ENCODE assay signal across 8 cellular contexts in genomic region chr17:2030779-2031163, GRCh38. TPM values are rescaled to one million over a fixed set of nuclear protein-coding genes. Genes with fewer than 3 reads are reported as not detected.
DNase-seq lines count a peak whose midpoint lies in the region; ATAC-seq, FAIRE-seq and TF ChIP-seq lines count a peak whose summit lies in the region.

No MANE protein-coding gene starts in this region.

- POLR2A ChIA-PET in A549 (lab: Yijun Ruan, JAX), result interaction anchor here (0.6 to 1.1 kb wide), 2 partner anchors 10 to 251 kb away, joined by 3 read pairs; no protein-coding TSS in a partner anchor

- TF ChIP-seq EP300 in A549 (IDR thresholded peaks at IDR 0.05), result no peak
- TF ChIP-seq EP300 in gastroesophageal sphincter (IDR thresholded peaks at IDR 0.05), result no peak

- peak overlapping the region; percentile 80 for H3K4me3 ChIP-seq in A549
- H3K4me3 ChIP-seq in gastroesophageal sphincter, result peak overlapping the region; percentile 88 to 98
- peak overlapping the region; percentile 87 to 100 (median 94) for H3K4me3 ChIP-seq in skin epidermis

- H3K27me3 ChIP-seq in gastroesophageal sphincter, result peaks cover 39% of the 10 kb centered on the region

- H3K27ac ChIP-seq in A549 (peak overlapping the region; percentile 8 to 90; a peak in 4 of 6 replicates), gastroesophageal sphincter (peak overlapping the region in 3 of 4 donors; percentile 72 to 84 (median 82)), skin epidermis (peak overlapping the region in 16 of 21 experiments; percentile 26 to 90 (median 78))

- H3K4me2 ChIP-seq in A549, result peak overlapping the region; percentile 83

- 23% methylated on average over 10 of the region's 10 CpGs for WGBS in A549 (ENCODE audit: missing lambda C conversion rate)
- WGBS in gastroesophageal sphincter (ENCODE audit: low coverage in 1 of 2), 2 donors, result 0 to 40% methylated on average over 1 to 3 of the region's 10 CpGs

- H3K36me3 ChIP-seq in gastroesophageal sphincter, result peaks cover 0 to 22% of the 10 kb centered on the region in 2 donors

- DNase-seq in A549 (ENCODE audit: low read depth in 1 of 2, low spot score in 1 of 2) (peak in 1 of 2 experiments; percentile 92), cortex of kidney (lab: John Stamatoyannopoulos, UW) (no peak), NCI-H2196 treated with DMSO at 0.1 percent for 48 hours (lab: John Stamatoyannopoulos, UW; ENCODE audit: unreplicated experiment) (no peak)
- peak; percentile 49 for DNase-seq in activated CD4-positive, CD25-positive, alpha-beta regulatory T cell treated with anti-CD3 and anti-CD28 coated beads, Interleukin-2, amount 50 U/mL, for 72 hours

- CTCF ChIA-PET in A549 (lab: Yijun Ruan, JAX), result interaction anchor here (0.5 to 17.0 kb wide), 11 partner anchors 11 to 332 kb away, joined by 3 to 420 read pairs (median 6); partner anchors contain the start of genes HIC1 and OVCA2

- no peaks in the 10 kb centered on the region for H3K9me3 ChIP-seq in A549
- H3K9me3 ChIP-seq in gastroesophageal sphincter, result no peaks in the 10 kb centered on the region

- ATAC-seq in A549 (no peak; a peak in 3 of 6 replicates), GM21526 (IDR thresholded peaks at IDR 0.05; ENCODE audit: low FRiP score, unreplicated experiment) (peak; percentile 8), gastroesophageal sphincter (no peak), GM19463 (IDR thresholded peaks at IDR 0.05; ENCODE audit: unreplicated experiment) (no peak)

- TF ChIP-seq CTCF in A549 (IDR thresholded peaks at IDR 0.05) (peak; percentile 52; the same call in 2 of the 3 replicates), gastroesophageal sphincter (IDR thresholded peaks at IDR 0.05) (peak in 3 of 4 experiments; percentile 28 to 49 (median 37))

- peak; percentile 53 to 80; a peak in 2 of 5 replicates for TF ChIP-seq RAD21 in A549 (conservative IDR thresholded peaks at IDR 0.05 in 1 of 2, IDR thresholded peaks at IDR 0.05 in 1 of 2)

- FAIRE-seq in A549 (lab: Jason Lieb, UNC), result no peak

- peaks cover 21% of the 10 kb centered on the region for H3K4me1 ChIP-seq in A549
- H3K4me1 ChIP-seq in gastroesophageal sphincter, result peaks cover 0 to 51% (median 15%) of the 10 kb centered on the region in 3 donors

- TF ChIP-seq POLR2A in A549 (IDR thresholded peaks at IDR 0.05; ENCODE audit: low read length) (no peak), gastroesophageal sphincter (IDR thresholded peaks at IDR 0.05) (no peak)

TF ChIP-seq in A549, 52 proteins besides CTCF, POLR2A, EP300 and RAD21:
- TF ChIP-seq HES2 (IDR thresholded peaks at IDR 0.05) (no peak), FOSB (CRISPR knock-in tag; IDR thresholded peaks at IDR 0.05) (no peak), NR3C1 (IDR thresholded peaks at IDR 0.05) (no peak), E2F6 (IDR thresholded peaks at IDR 0.05; ENCODE audit: borderline replicate concordance, low read depth) (0 out of 2 replicates have a peak, but pooled peaks have one; percentile 24), CEBPB (IDR thresholded peaks at IDR 0.05) (no peak), SMC3 (IDR thresholded peaks at IDR 0.05) (peak; percentile 28; the same call in 1 of the 3 replicates), CBX2 (IDR thresholded peaks at IDR 0.05; ENCODE audit: borderline replicate concordance, low read depth) (no peak)
- TF ChIP-seq, protein P1, sequence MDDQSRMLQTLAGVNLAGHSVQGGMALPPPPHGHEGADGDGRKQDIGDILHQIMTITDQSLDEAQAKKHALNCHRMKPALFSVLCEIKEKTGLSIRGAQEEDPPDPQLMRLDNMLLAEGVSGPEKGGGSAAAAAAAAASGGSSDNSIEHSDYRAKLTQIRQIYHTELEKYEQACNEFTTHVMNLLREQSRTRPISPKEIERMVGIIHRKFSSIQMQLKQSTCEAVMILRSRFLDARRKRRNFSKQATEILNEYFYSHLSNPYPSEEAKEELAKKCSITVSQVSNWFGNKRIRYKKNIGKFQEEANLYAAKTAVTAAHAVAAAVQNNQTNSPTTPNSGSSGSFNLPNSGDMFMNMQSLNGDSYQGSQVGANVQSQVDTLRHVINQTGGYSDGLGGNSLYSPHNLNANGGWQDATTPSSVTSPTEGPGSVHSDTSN (IDR thresholded peaks at IDR 0.05), result 0 out of 2 replicates have a peak, but pooled peaks have one; percentile 23

RNA-seq across cellular contexts. Expression of gene DPH1, which starts 0.8 kb away (rescaled TPM):
- polyA plus RNA-seq in A549 (2011; rRNA removed) (25.5 and 33.0 TPM in 2 replicates), A549 (2017; fragmentation: RNase III; extraction: RNeasy Plus Mini Kit Qiagen cat#74134 plus additional on column Dnase treatment) (33.6 to 42.4 TPM (median 34.4 TPM) in 3 replicates)
- polyA plus RNA-seq in A549 (2012; cell fraction: cytosol; rRNA removed), result 44.9 and 53.6 TPM in 2 replicates
- 178 and 193 TPM in 2 replicates for polyA plus RNA-seq in A549 (2012; cell fraction: nucleus; rRNA removed)
- 52.9 and 61.5 TPM in 2 replicates for polyA minus RNA-seq in A549 (2011; rRNA and poly(A)+ RNA removed)
- 10 to 100 TPM; 29.9 to 35.6 (median 34.0) TPM for total RNA-seq in gastroesophageal sphincter

RNA-seq across cellular contexts. Expression of gene RTN4RL1, which starts 5.6 kb away (rescaled TPM):
- polyA plus RNA-seq in A549 (2011; rRNA removed) (0.39 and 0.46 TPM in 2 replicates), A549 (2017; fragmentation: RNase III; extraction: RNeasy Plus Mini Kit Qiagen cat#74134 plus additional on column Dnase treatment) (1.4 to 1.8 TPM (median 1.5 TPM) in 3 replicates)
- 0.96 and 1.8 TPM in 2 replicates for polyA plus RNA-seq in A549 (2012; cell fraction: cytosol; rRNA removed)
- 1.8 and 2.1 TPM in 2 replicates for polyA plus RNA-seq in A549 (2012; cell fraction: nucleus; rRNA removed)
- 0.44 and 0.45 TPM in 2 replicates for polyA minus RNA-seq in A549 (2011; rRNA and poly(A)+ RNA removed)
- total RNA-seq in gastroesophageal sphincter, result under 1 TPM in 3 of 4 donors, not detected in 1; 0.58 to 0.81 (median 0.72) TPM

RNA-seq across cellular contexts. Expression of gene OVCA2, which starts 11.1 kb away (rescaled TPM):
- 66.3 and 73.1 TPM in 2 replicates for polyA plus RNA-seq in A549 (2011; rRNA removed)
- polyA plus RNA-seq in A549 (2012; cell fraction: cytosol; rRNA removed), result 77.8 and 108 TPM in 2 replicates
- polyA plus RNA-seq in A549 (2012; cell fraction: nucleus; rRNA removed), result 46.6 and 48.1 TPM in 2 replicates
- polyA plus RNA-seq in A549 (2017; fragmentation: RNase III; extraction: RNeasy Plus Mini Kit Qiagen cat#74134 plus additional on column Dnase treatment), result 54.3 to 56.6 TPM (median 54.6 TPM) in 3 replicates
- 60.6 and 72.6 TPM in 2 replicates for polyA minus RNA-seq in A549 (2011; rRNA and poly(A)+ RNA removed)
- 10 to 100 TPM; 19.6 to 40.3 (median 36.5) TPM for total RNA-seq in gastroesophageal sphincter

RNA-seq across cellular contexts. Expression of gene HIC1, which starts 24.1 kb away (rescaled TPM):
- polyA plus RNA-seq in A549 (2011; rRNA removed), result 0.13 and 0.28 TPM in 2 replicates
- polyA plus RNA-seq in A549 (2012; cell fraction: cytosol; rRNA removed), result 0.37 and 0.43 TPM in 2 replicates
- 1.7 and 2.1 TPM in 2 replicates for polyA plus RNA-seq in A549 (2012; cell fraction: nucleus; rRNA removed)
- 0.70 to 1.5 TPM (median 1.3 TPM) in 3 replicates for polyA plus RNA-seq in A549 (2017; fragmentation: RNase III; extraction: RNeasy Plus Mini Kit Qiagen cat#74134 plus additional on column Dnase treatment)
- polyA minus RNA-seq in A549 (2011; rRNA and poly(A)+ RNA removed), result 0.29 and 0.58 TPM in 2 replicates
- 10 to 100 TPM; 32.8 to 56.2 (median 41.6) TPM for total RNA-seq in gastroesophageal sphincter
